ENCODE assay signal across 12 cellular contexts in genomic region chr6:136051140-136051775, GRCh38.
DNase-seq lines count a peak whose midpoint lies in the region; ATAC-seq and TF ChIP-seq lines count a peak whose summit lies in the region.
"Had no signal": no experiment of that assay in that cellular context is flagged by ENCODE, and none has a peak within 500 bp of the region (broad histone marks: within the 10 kb centered on the region; RNA-seq: fewer than 3 reads in every experiment).

No MANE protein-coding gene starts in this region.

- no peaks in the 10 kb centered on the region for H3K27me3 ChIP-seq in esophagus muscularis mucosa
- H3K27me3 ChIP-seq: ascending aorta had no signal

- H3K9me3 ChIP-seq in esophagus muscularis mucosa, result no peaks in the 10 kb centered on the region
- H3K9me3 ChIP-seq: ascending aorta had no signal

- H3K27ac ChIP-seq in esophagus muscularis mucosa (replicated peaks in 1 of 4), result peak overlapping the region; percentile 62 to 82 (median 76)
- H3K27ac ChIP-seq: ascending aorta, KMS-11 had no signal

- peaks cover 23 to 39% (median 33%) of the 10 kb centered on the region in 4 donors for H3K4me1 ChIP-seq in esophagus muscularis mucosa
- H3K4me1 ChIP-seq: ascending aorta had no signal

- ATAC-seq in GM19455 (IDR thresholded peaks at IDR 0.05; ENCODE audit: unreplicated experiment) (no peak), HG03280 (IDR thresholded peaks at IDR 0.05; ENCODE audit: unreplicated experiment) (no peak)

- no peaks in the 10 kb centered on the region for H3K36me3 ChIP-seq in esophagus muscularis mucosa
- H3K36me3 ChIP-seq: ascending aorta had no signal

- no peak for TF ChIP-seq CTCF in esophagus muscularis mucosa (IDR thresholded peaks at IDR 0.05)

- WGBS in esophagus muscularis mucosa, result 35% methylated on average over 12 of the region's 12 CpGs

- CTCF ChIA-PET in HEK293T (lab: Yijun Ruan, JAX), result interaction anchor here (1.2 kb wide), 1 partner anchor 19 kb away, joined by 4 read pairs; no protein-coding TSS in a partner anchor

- POLR2A ChIA-PET in HEK293T (lab: Yijun Ruan, JAX), result no interaction called here

- H3K4me3 ChIP-seq in esophagus muscularis mucosa, result peak overlapping the region; percentile 15 to 32 (median 26)
- H3K4me3 ChIP-seq: ascending aorta had no signal

- TF ChIP-seq POLR2A in esophagus muscularis mucosa (IDR thresholded peaks at IDR 0.05; ENCODE audit: low read depth), result no peak

- no peak for TF ChIP-seq EP300 in esophagus muscularis mucosa (IDR thresholded peaks at IDR 0.05)

- intact Hi-C loops in esophagus muscularis mucosa (cut with DNase I), result no loop called here

- DNase-seq in ELR (ENCODE audit: low read depth) (peak; percentile 26), SK-N-DZ (ENCODE audit: low spot score) (peak; percentile 68), esophagus muscularis mucosa (ENCODE audit: extremely low spot score) (no peak), pulmonary artery endothelial cell (ENCODE audit: low read depth, low spot score) (peak; percentile 85), HEK293T (ENCODE audit: extremely low spot score) (no peak), T-helper 9 cell (no peak)
- DNase-seq: GF-D8, hippocampal formation had no signal

TF ChIP-seq in HEK293T, 16 proteins besides CTCF, POLR2A, EP300 and RAD21:
- TF ChIP-seq, protein P1, sequence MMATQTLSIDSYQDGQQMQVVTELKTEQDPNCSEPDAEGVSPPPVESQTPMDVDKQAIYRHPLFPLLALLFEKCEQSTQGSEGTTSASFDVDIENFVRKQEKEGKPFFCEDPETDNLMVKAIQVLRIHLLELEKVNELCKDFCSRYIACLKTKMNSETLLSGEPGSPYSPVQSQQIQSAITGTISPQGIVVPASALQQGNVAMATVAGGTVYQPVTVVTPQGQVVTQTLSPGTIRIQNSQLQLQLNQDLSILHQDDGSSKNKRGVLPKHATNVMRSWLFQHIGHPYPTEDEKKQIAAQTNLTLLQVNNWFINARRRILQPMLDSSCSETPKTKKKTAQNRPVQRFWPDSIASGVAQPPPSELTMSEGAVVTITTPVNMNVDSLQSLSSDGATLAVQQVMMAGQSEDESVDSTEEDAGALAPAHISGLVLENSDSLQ (IDR thresholded peaks at IDR 0.05), result no peak
- TF ChIP-seq BHLHE40 (IDR thresholded peaks at IDR 0.05; ENCODE audit: borderline replicate concordance) (no peak), ELF4 (IDR thresholded peaks at IDR 0.05) (no peak), LEF1 (IDR thresholded peaks at IDR 0.05; ENCODE audit: borderline replicate concordance) (no peak), FOXM1 (IDR thresholded peaks at IDR 0.05; ENCODE audit: borderline replicate concordance) (no peak), HDGF (IDR thresholded peaks at IDR 0.05; ENCODE audit: borderline replicate concordance) (no peak), CTBP1 (IDR thresholded peaks at IDR 0.05; ENCODE audit: borderline replicate concordance) (no peak), NFRKB (IDR thresholded peaks at IDR 0.05) (no peak), ARNT (IDR thresholded peaks at IDR 0.05) (no peak), SP1 (IDR thresholded peaks at IDR 0.05) (no peak), L3MBTL2 (conservative IDR thresholded peaks at IDR 0.05) (no peak), FOXA1 (IDR thresholded peaks at IDR 0.05) (no peak), TARDBP (IDR thresholded peaks at IDR 0.05) (no peak), ZNF384 (IDR thresholded peaks at IDR 0.05) (no peak)

Comparison
In these comparisons a context has a peak if more than half of its experiments do, and no peak if none do; other contexts are left out.
1. DNase-seq: peak in ELR (single experiment), SK-N-DZ (single experiment) and pulmonary artery endothelial cell (single experiment); none in esophagus muscularis mucosa (single experiment), HEK293T (single experiment) and T-helper 9 cell (single experiment).